8 cellular contexts compared by ENCODE assay signal in the genomic region with DNA sequence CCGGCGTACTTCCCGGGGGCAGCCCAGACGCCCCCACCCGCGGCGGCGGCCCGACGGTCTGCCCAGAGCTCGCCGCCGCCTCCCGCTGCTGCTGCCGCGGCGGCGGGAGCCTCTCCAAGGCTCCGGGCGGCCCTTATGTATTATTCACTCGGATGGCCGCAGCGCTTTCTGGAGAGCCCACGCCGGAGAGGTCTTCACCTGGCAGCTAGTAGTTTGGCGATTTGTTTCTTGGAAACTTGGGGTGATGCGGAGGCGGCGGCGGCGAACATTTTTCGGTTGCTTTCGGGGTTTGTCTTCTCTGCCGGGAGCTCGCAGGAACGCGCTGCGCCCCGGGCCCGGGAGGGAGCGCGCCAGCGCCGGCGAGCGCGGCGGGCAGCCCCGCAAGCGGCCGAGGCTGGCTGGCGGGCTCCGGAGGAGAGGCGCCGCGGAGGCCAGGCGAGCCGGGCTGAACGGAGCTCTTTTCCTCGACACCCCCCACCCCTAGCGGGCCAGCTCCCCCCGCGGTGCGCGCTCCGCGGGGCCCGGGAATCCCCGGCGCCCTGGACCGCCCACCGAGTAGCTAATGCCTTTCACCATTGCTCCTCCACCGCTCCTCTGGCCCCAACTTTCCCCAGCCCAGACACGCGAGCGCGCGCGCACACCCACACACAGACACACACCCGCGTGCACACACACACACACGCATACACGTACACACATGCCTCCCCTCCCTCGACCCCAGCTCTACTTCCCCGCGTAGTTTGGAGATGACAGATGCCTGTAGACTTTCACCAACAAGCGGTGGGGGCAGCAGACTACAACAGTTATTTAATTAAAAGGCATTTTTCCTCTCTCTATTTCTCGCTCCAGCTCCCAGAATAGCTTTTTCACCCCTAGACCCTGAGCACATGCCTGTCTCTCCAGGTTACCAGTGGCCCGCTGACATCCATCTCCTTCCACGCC.
DNase-seq lines count a peak whose midpoint lies in the region; ATAC-seq, FAIRE-seq and TF ChIP-seq lines count a peak whose summit lies in the region.

No MANE protein-coding gene starts in this region.

- TF ChIP-seq CTCF in 22Rv1 (IDR thresholded peaks at IDR 0.05) (peak; percentile 19; the same call in 1 of the 2 replicates), GM12873 (IDR thresholded peaks at IDR 0.05; ENCODE audit: insufficient read depth, low read depth, low read length, missing control alignments) (peak; percentile 13), Peyer's patch (IDR thresholded peaks at IDR 0.05) (no peak), GM12878 (IDR thresholded peaks at IDR 0.05 in 2 of 3, conservative IDR thresholded peaks at IDR 0.05 in 1 of 3; ENCODE audit: control insufficient read depth in 2 of 3, extremely low read depth in 1 of 3, insufficient read depth in 1 of 3, low read depth in 3 of 3, low read length in 3 of 3) (no peak)

- POLR2A ChIA-PET in GM12878 (lab: Charles Lee): no interaction called here

- in situ Hi-C loops in GM12878 (cut with MboI): no loop called here

- BruUV-seq in GM12878 (replicated peaks; lab: Mats Ljungman, UMichigan): no TSS peak

- H3K27ac ChIP-seq in 22Rv1 (no peak overlapping the region), Peyer's patch (peak overlapping the region in 3 of 4 donors; percentile 25 to 74 (median 72)), GM12878 (ENCODE audit: control insufficient read depth, insufficient read depth) (no peak overlapping the region)

- WGBS in GM12878 (ENCODE audit: insufficient coverage, insufficient replicate concordance, low lambda C conversion rate, missing lambda C conversion rate): 3% methylated on average over 52 of the region's 90 CpGs

- H3K4me1 ChIP-seq in Peyer's patch (peaks cover 0 to 39% (median 24%) of the 10 kb centered on the region in 4 donors), GM12878 (ENCODE audit: control insufficient read depth, insufficient read depth, low read length) (no peaks in the 10 kb centered on the region; the same call in 1 of the 2 replicates), skeletal muscle satellite cell (ENCODE audit: control insufficient read depth, insufficient read depth, low read length) (peaks cover 25% of the 10 kb centered on the region)

- FAIRE-seq in GM12878 (lab: Jason Lieb, UNC): no peak

- H3K9me3 ChIP-seq in Peyer's patch (no peaks in the 10 kb centered on the region), GM12878 (replicated peaks; ENCODE audit: control insufficient read depth, insufficient read depth, low read length) (no peaks in the 10 kb centered on the region), iPS-18c (ENCODE audit: control insufficient read depth, insufficient read depth, low read length) (no peaks in the 10 kb centered on the region), skeletal muscle satellite cell (replicated peaks; ENCODE audit: low read length) (no peaks in the 10 kb centered on the region)

- no peak overlapping the region for H2AFZ ChIP-seq in GM12878 (ENCODE audit: control insufficient read depth, low read depth, low read length)

- SMC1A ChIA-PET in GM12878 (lab: Charles Lee; ENCODE audit: uncharacterized antibody, unreplicated experiment): interaction anchor here (0.5 kb wide), 1 partner anchor 20 kb away, joined by 3 read pairs; no protein-coding TSS in a partner anchor

- peaks cover 0 to 5% of the 10 kb centered on the region in 2 donors for H3K27me3 ChIP-seq in Peyer's patch
- peaks cover 2 to 4% of the 10 kb centered on the region in 2 experiments; a peak in 3 of 4 replicates for H3K27me3 ChIP-seq in GM12878 (replicated peaks in 1 of 2; ENCODE audit: control insufficient read depth in 2 of 2, insufficient read depth in 2 of 2, low read length in 1 of 2)
- peaks cover 38% of the 10 kb centered on the region for H3K27me3 ChIP-seq in skeletal muscle satellite cell (ENCODE audit: control insufficient read depth, insufficient read depth, low read length)

- RAD21 ChIA-PET in GM12878 (lab: Charles Lee; ENCODE audit: unreplicated experiment): no interaction called here

- DNase-seq in Peyer's patch: peak in 1 of 3 donors; percentile 52
- no peak for DNase-seq in GM12878 (ENCODE audit: low read depth, low spot score)
- DNase-seq in GOT3 (lab: John Stamatoyannopoulos, UW): no peak
- DNase-seq in COLO829 (ENCODE audit: low spot score): no peak

- peak overlapping the region; percentile 27 to 67 (median 58) for H3K4me3 ChIP-seq in Peyer's patch
- peak overlapping the region; percentile 41 for H3K4me3 ChIP-seq in GM12878
- H3K4me3 ChIP-seq in iPS-18c (ENCODE audit: insufficient read depth, low read depth, low read length): peak overlapping the region; percentile 78
- peak overlapping the region; percentile 77 for H3K4me3 ChIP-seq in skeletal muscle satellite cell (ENCODE audit: low read length)

- no peak for ATAC-seq in GM12878

- H3K4me2 ChIP-seq in GM12878 (ENCODE audit: control insufficient read depth, insufficient read depth) (peak overlapping the region; percentile 71), skeletal muscle satellite cell (ENCODE audit: low read length) (peak overlapping the region; percentile 97)

- TF ChIP-seq EP300 in GM12878 (IDR thresholded peaks at IDR 0.05; ENCODE audit: borderline replicate concordance in 1 of 2, control insufficient read depth in 1 of 2, low read depth in 2 of 2, low read length in 2 of 2): no peak

- H4K20me1 ChIP-seq in GM12878 (ENCODE audit: control insufficient read depth, insufficient read depth): no peaks in the 10 kb centered on the region

- intact Hi-C loops in GM12878 (cut with micrococcal nuclease; ENCODE audit: unreplicated experiment): no loop called here

- CTCF ChIA-PET in GM12878 (lab: Yijun Ruan, JAX): interaction anchor here (0.6 kb wide), 1 partner anchor 1724 kb away, joined by 3 read pairs; no protein-coding TSS in a partner anchor

- H3K36me3 ChIP-seq in Peyer's patch (no peaks in the 10 kb centered on the region), GM12878 (ENCODE audit: control insufficient read depth in 2 of 2, insufficient read depth in 2 of 2, low read length in 1 of 2) (no peaks in the 10 kb centered on the region), skeletal muscle satellite cell (ENCODE audit: insufficient read depth, low read length) (no peaks in the 10 kb centered on the region)

- no peaks in the 10 kb centered on the region for H3K79me2 ChIP-seq in GM12878 (ENCODE audit: control insufficient read depth, insufficient read depth, low read length)

- H3K9ac ChIP-seq in GM12878 (ENCODE audit: control insufficient read depth, insufficient read depth, low read length) (no peak overlapping the region), skeletal muscle satellite cell (ENCODE audit: low read depth, low read length) (peak overlapping the region; percentile 44)

- no peak for TF ChIP-seq RAD21 in GM12878 (IDR thresholded peaks at IDR 0.05; ENCODE audit: insufficient read depth, low read depth, low read length)

- TF ChIP-seq POLR2A in Peyer's patch (IDR thresholded peaks at IDR 0.05) (no peak), GM12878 (IDR thresholded peaks at IDR 0.05; ENCODE audit: low read depth, low read length) (no peak)

TF ChIP-seq in GM12878, 131 proteins besides CTCF, POLR2A, EP300 and RAD21:
- peak; percentile 93 for TF ChIP-seq HDAC6 (IDR thresholded peaks at IDR 0.05; ENCODE audit: unreplicated experiment)
- TF ChIP-seq NFYA (IDR thresholded peaks at IDR 0.05; ENCODE audit: borderline replicate concordance, low read depth, low read length): no peak
- TF ChIP-seq GABPA (IDR thresholded peaks at IDR 0.05; ENCODE audit: low read depth): no peak
- TF ChIP-seq JUNB (IDR thresholded peaks at IDR 0.05): no peak
- no peak for TF ChIP-seq BACH1 (IDR thresholded peaks at IDR 0.05; ENCODE audit: borderline replicate concordance)
- no peak for TF ChIP-seq RELA (IDR thresholded peaks at IDR 0.05; ENCODE audit: borderline replicate concordance, partially characterized antibody)
- no peak for TF ChIP-seq EZH2 (IDR thresholded peaks at IDR 0.05; ENCODE audit: borderline replicate concordance, control insufficient read depth, low read depth, low read length)

Comparison
In these comparisons a context has a peak if more than half of its experiments do, and no peak if none do; other contexts are left out.
1. H3K27ac ChIP-seq: peak in Peyer's patch (3 of 4); none in 22Rv1 (single experiment) and GM12878 (single experiment).
2. CTCF ChIP-seq: peak in 22Rv1 (single experiment) and GM12873 (single experiment); none in Peyer's patch (0 of 6) and GM12878 (0 of 3).
3. Peak in every context shown above with its lines, with median percentiles within 50 percentile points of each other: H3K4me3 ChIP-seq.